ENCODE assay signal across 1 cellular context in genomic region chr6:106051241-106051640, GRCh38.
TF ChIP-seq lines count a peak whose summit lies in the region.

No MANE protein-coding gene starts in this region.

TF ChIP-seq in SK-N-SH treated with all-trans-retinoic acid at 6 μM for 48 hours, 23 proteins besides CTCF, POLR2A, EP300 and RAD21 (continued from another document):
- no peak for TF ChIP-seq POU6F1 (CRISPR knock-in tag; IDR thresholded peaks at IDR 0.05; ENCODE audit: borderline replicate concordance, low read depth)
- no peak for TF ChIP-seq CSRNP3 (CRISPR knock-in tag; IDR thresholded peaks at IDR 0.05)
- no peak for TF ChIP-seq ZNF565 (CRISPR knock-in tag; conservative IDR thresholded peaks at IDR 0.05; ENCODE audit: low read depth)
- no peak for TF ChIP-seq TSHZ2 (CRISPR knock-in tag; IDR thresholded peaks at IDR 0.05)
- no peak for TF ChIP-seq PATZ1 (CRISPR knock-in tag; IDR thresholded peaks at IDR 0.05; ENCODE audit: borderline replicate concordance)
- TF ChIP-seq RARB (CRISPR knock-in tag; IDR thresholded peaks at IDR 0.05) = no peak
- no peak for TF ChIP-seq BACH2 (CRISPR knock-in tag; IDR thresholded peaks at IDR 0.05; ENCODE audit: borderline replicate concordance)
- TF ChIP-seq OSR1 (CRISPR knock-in tag; IDR thresholded peaks at IDR 0.05) = no peak
